In genomic region chrX:47637546-47638195, GRCh38 we compare ENCODE assay signal across 1 cellular context.
TF ChIP-seq lines count a peak whose summit lies in the region.

No MANE protein-coding gene starts in this region.

TF ChIP-seq in HepG2, 621 proteins besides CTCF, POLR2A, EP300 and RAD21:
- TF ChIP-seq THAP9 (CRISPR knock-in tag; IDR thresholded peaks at IDR 0.05; ENCODE audit: borderline replicate concordance) (no peak), ZNF790 (CRISPR knock-in tag; IDR thresholded peaks at IDR 0.05; ENCODE audit: borderline replicate concordance) (no peak), ZMYM2 (CRISPR knock-in tag; IDR thresholded peaks at IDR 0.05) (no peak), RCOR2 (CRISPR knock-in tag; IDR thresholded peaks at IDR 0.05) (no peak), NFATC3 (CRISPR knock-in tag; IDR thresholded peaks at IDR 0.05) (no peak), KLF11 (CRISPR knock-in tag; IDR thresholded peaks at IDR 0.05) (no peak), FOXA3 (CRISPR knock-in tag; IDR thresholded peaks at IDR 0.05) (no peak), ZNF256 (CRISPR knock-in tag; conservative IDR thresholded peaks at IDR 0.05) (no peak), PRPF4 (IDR thresholded peaks at IDR 0.05; ENCODE audit: low read depth, low read length, poor library complexity, severe bottlenecking) (no peak), LRRFIP1 (CRISPR knock-in tag; conservative IDR thresholded peaks at IDR 0.05) (no peak), ZNF644 (CRISPR knock-in tag; IDR thresholded peaks at IDR 0.05; ENCODE audit: low read depth) (no peak), KDM5B (CRISPR knock-in tag; IDR thresholded peaks at IDR 0.05; ENCODE audit: borderline replicate concordance) (no peak), ZKSCAN8 (CRISPR knock-in tag; IDR thresholded peaks at IDR 0.05; ENCODE audit: borderline replicate concordance) (no peak), KAT2B (IDR thresholded peaks at IDR 0.05; ENCODE audit: borderline replicate concordance, low read depth, low read length) (no peak), HES4 (CRISPR knock-in tag; IDR thresholded peaks at IDR 0.05; ENCODE audit: borderline replicate concordance) (no peak)
- TF ChIP-seq, protein P1, sequence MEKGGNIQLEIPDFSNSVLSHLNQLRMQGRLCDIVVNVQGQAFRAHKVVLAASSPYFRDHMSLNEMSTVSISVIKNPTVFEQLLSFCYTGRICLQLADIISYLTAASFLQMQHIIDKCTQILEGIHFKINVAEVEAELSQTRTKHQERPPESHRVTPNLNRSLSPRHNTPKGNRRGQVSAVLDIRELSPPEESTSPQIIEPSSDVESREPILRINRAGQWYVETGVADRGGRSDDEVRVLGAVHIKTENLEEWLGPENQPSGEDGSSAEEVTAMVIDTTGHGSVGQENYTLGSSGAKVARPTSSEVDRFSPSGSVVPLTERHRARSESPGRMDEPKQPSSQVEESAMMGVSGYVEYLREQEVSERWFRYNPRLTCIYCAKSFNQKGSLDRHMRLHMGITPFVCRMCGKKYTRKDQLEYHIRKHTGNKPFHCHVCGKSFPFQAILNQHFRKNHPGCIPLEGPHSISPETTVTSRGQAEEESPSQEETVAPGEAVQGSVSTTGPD (CRISPR knock-in tag; IDR thresholded peaks at IDR 0.05) = no peak
- TF ChIP-seq, protein P2, sequence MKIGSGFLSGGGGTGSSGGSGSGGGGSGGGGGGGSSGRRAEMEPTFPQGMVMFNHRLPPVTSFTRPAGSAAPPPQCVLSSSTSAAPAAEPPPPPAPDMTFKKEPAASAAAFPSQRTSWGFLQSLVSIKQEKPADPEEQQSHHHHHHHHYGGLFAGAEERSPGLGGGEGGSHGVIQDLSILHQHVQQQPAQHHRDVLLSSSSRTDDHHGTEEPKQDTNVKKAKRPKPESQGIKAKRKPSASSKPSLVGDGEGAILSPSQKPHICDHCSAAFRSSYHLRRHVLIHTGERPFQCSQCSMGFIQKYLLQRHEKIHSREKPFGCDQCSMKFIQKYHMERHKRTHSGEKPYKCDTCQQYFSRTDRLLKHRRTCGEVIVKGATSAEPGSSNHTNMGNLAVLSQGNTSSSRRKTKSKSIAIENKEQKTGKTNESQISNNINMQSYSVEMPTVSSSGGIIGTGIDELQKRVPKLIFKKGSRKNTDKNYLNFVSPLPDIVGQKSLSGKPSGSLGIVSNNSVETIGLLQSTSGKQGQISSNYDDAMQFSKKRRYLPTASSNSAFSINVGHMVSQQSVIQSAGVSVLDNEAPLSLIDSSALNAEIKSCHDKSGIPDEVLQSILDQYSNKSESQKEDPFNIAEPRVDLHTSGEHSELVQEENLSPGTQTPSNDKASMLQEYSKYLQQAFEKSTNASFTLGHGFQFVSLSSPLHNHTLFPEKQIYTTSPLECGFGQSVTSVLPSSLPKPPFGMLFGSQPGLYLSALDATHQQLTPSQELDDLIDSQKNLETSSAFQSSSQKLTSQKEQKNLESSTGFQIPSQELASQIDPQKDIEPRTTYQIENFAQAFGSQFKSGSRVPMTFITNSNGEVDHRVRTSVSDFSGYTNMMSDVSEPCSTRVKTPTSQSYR (CRISPR knock-in tag; IDR thresholded peaks at IDR 0.05; ENCODE audit: borderline replicate concordance) = no peak
- TF ChIP-seq, protein P3, sequence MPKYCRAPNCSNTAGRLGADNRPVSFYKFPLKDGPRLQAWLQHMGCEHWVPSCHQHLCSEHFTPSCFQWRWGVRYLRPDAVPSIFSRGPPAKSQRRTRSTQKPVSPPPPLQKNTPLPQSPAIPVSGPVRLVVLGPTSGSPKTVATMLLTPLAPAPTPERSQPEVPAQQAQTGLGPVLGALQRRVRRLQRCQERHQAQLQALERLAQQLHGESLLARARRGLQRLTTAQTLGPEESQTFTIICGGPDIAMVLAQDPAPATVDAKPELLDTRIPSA (CRISPR knock-in tag; IDR thresholded peaks at IDR 0.05; ENCODE audit: borderline replicate concordance) = no peak
- TF ChIP-seq, protein P4, sequence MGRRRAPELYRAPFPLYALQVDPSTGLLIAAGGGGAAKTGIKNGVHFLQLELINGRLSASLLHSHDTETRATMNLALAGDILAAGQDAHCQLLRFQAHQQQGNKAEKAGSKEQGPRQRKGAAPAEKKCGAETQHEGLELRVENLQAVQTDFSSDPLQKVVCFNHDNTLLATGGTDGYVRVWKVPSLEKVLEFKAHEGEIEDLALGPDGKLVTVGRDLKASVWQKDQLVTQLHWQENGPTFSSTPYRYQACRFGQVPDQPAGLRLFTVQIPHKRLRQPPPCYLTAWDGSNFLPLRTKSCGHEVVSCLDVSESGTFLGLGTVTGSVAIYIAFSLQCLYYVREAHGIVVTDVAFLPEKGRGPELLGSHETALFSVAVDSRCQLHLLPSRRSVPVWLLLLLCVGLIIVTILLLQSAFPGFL (CRISPR knock-in tag; IDR thresholded peaks at IDR 0.05) = no peak
